25 cellular contexts compared by ENCODE assay signal in the genomic region with DNA sequence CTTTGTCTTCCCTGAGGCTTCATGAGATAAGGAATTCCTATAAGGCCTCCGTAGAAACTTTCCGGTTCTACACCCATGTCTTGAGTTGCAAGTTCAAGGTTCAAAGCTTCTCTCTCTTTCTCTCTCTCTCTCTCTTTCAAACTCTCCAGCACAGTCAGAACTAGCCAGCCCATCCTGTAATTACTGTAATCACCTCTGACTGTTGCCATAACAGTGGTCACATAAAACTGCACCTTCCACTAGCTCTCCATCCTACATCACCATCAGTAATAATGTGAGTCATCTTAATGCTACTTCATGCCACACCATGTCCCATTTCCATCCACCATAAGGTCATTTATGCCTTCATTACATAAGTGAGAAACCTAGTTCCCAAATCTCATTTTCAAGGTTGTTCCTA.
"Had no signal": no experiment of that assay in that cellular context is flagged by ENCODE, and none has a peak within 500 bp of the region (broad histone marks: within the 10 kb centered on the region; RNA-seq: fewer than 3 reads in every experiment).

No MANE protein-coding gene starts in this region.

- ATAC-seq: activated CD4-positive, alpha-beta T cell treated with anti-CD3 and anti-CD28 coated beads for 36 hours; activated naive CD4-positive, alpha-beta T cell treated with anti-CD3 and anti-CD28 coated beads, Interleukin-2, amount 50 U/mL, for 72 hours; activated T-helper 17 cell treated with anti-CD3 and anti-CD28 coated beads, Interleukin-2, amount 50 U/mL, for 72 hours; foreskin keratinocyte; left cardiac atrium; naive thymus-derived CD4-positive, alpha-beta T cell; sciatic nerve; WTC11 had no signal

- H3K4me3 Mint-ChIP-seq: activated CD4-positive, alpha-beta T cell treated with anti-CD3 and anti-CD28 coated beads for 36 hours; activated T-cell treated with anti-CD3 and anti-CD28 coated beads, Interleukin-2, amount 50 U/mL, for 24 hours; activated T-helper 17 cell treated with anti-CD3 and anti-CD28 coated beads, Interleukin-2, amount 50 U/mL, for 72 hours; brain; naive thymus-derived CD4-positive, alpha-beta T cell; neural progenitor cell; WTC11 had no signal

- H3K4me1 ChIP-seq: foreskin keratinocyte, neural progenitor cell, testis, uterus had no signal

- H3K4me2 ChIP-seq: neural progenitor cell had no signal

- H3K36me3 Mint-ChIP-seq: activated naive CD4-positive, alpha-beta T cell treated with anti-CD3 and anti-CD28 coated beads, Interleukin-2, amount 50 U/mL, for 72 hours; brain; naive thymus-derived CD4-positive, alpha-beta T cell; neural progenitor cell; WTC11 had no signal

- H3K36me3 ChIP-seq: neural progenitor cell, uterus had no signal

- DNase-seq: activated CD4-positive, alpha-beta T cell treated with anti-CD3 and anti-CD28 coated beads for 36 hours; activated CD4-positive, alpha-beta T cell treated with anti-CD3 and anti-CD28 coated beads, Interleukin-2, amount 50 U/mL, for 4 hours; activated CD8-positive, alpha-beta memory T cell treated with anti-CD3 and anti-CD28 coated beads for 24 hours; activated CD8-positive, alpha-beta memory T cell treated with anti-CD3 and anti-CD28 coated beads, Interleukin-2, amount 50 U/mL, for 4 hours; activated T-cell treated with anti-CD3 and anti-CD28 coated beads, Interleukin-2, amount 50 U/mL, for 24 hours; aorta; central memory CD4-positive, alpha-beta T cell; dermis blood vessel endothelial cell; effector memory CD4-positive, alpha-beta T cell; foreskin keratinocyte; left cardiac atrium; mesenchymal stem cell; naive thymus-derived CD4-positive, alpha-beta T cell; small intestine; stimulated activated CD4-positive, alpha-beta T cell treated with anti-CD3 and anti-CD28 coated beads, Interleukin-15, amount 100 ng/mL, for 24 hours; stimulated activated naive CD4-positive, alpha-beta T cell; T-helper 9 cell; testis; uterus had no signal

- H3K27me3 ChIP-seq: testis, uterus had no signal

- H3K4me3 ChIP-seq: neural progenitor cell, testis, uterus had no signal

- H3K27ac Mint-ChIP-seq: activated CD4-positive, alpha-beta T cell treated with anti-CD3 and anti-CD28 coated beads for 36 hours; activated naive CD4-positive, alpha-beta T cell treated with anti-CD3 and anti-CD28 coated beads, Interleukin-2, amount 50 U/mL, for 72 hours; activated T-cell treated with anti-CD3 and anti-CD28 coated beads, Interleukin-2, amount 50 U/mL, for 24 hours; activated T-helper 17 cell treated with anti-CD3 and anti-CD28 coated beads, Interleukin-2, amount 50 U/mL, for 72 hours; brain; neural progenitor cell; WTC11 had no signal

- H3K27ac ChIP-seq: foreskin keratinocyte, neural progenitor cell, testis, uterus had no signal

- H3K9ac ChIP-seq: neural progenitor cell had no signal

- H3K9me3 Mint-ChIP-seq: activated naive CD4-positive, alpha-beta T cell treated with anti-CD3 and anti-CD28 coated beads, Interleukin-2, amount 50 U/mL, for 72 hours; activated T-cell treated with anti-CD3 and anti-CD28 coated beads, Interleukin-2, amount 50 U/mL, for 24 hours; activated T-helper 17 cell treated with anti-CD3 and anti-CD28 coated beads, Interleukin-2, amount 50 U/mL, for 72 hours; brain; naive thymus-derived CD4-positive, alpha-beta T cell had no signal

- H3K4me1 Mint-ChIP-seq: activated CD4-positive, alpha-beta T cell treated with anti-CD3 and anti-CD28 coated beads for 36 hours; activated T-helper 17 cell treated with anti-CD3 and anti-CD28 coated beads, Interleukin-2, amount 50 U/mL, for 72 hours; brain; naive thymus-derived CD4-positive, alpha-beta T cell; neural progenitor cell had no signal
